In genomic region chr13:99971576-99972189, GRCh38 we compare ENCODE assay signal across 1 cellular context.
TF ChIP-seq lines count a peak whose summit lies in the region.

ZIC5 (minus strand) TSS chr13:99971767; CDS start chr13:99971603, 164 bp downstream.

TF ChIP-seq in IMR-90, 13 proteins besides CTCF, POLR2A, EP300 and RAD21:
- TF ChIP-seq CEBPB (IDR thresholded peaks at IDR 0.05; ENCODE audit: low read depth, low read length) = no peak
- no peak for TF ChIP-seq RCOR1 (IDR thresholded peaks at IDR 0.05; ENCODE audit: insufficient replicate concordance, low read length)
- no peak for TF ChIP-seq SMC3 (IDR thresholded peaks at IDR 0.05; ENCODE audit: low read depth, low read length)
- no peak for TF ChIP-seq ELK1 (IDR thresholded peaks at IDR 0.05; ENCODE audit: borderline replicate concordance, low read depth, low read length)
- TF ChIP-seq USF2 (IDR thresholded peaks at IDR 0.05; ENCODE audit: low read depth, low read length) = no peak
- TF ChIP-seq CHD1 (IDR thresholded peaks at IDR 0.05; ENCODE audit: low read depth, low read length) = no peak
- no peak for TF ChIP-seq MAFK (IDR thresholded peaks at IDR 0.05; ENCODE audit: low read depth, low read length)
- no peak for TF ChIP-seq BHLHE40 (IDR thresholded peaks at IDR 0.05; ENCODE audit: low read depth, low read length)
- no peak for TF ChIP-seq MXI1 (IDR thresholded peaks at IDR 0.05; ENCODE audit: borderline replicate concordance, low read depth, low read length)
- no peak for TF ChIP-seq FOS (IDR thresholded peaks at IDR 0.05; ENCODE audit: low read depth, low read length)
- TF ChIP-seq NFE2L2 (IDR thresholded peaks at IDR 0.05; ENCODE audit: low read depth, low read length) = no peak
- TF ChIP-seq RFX5 (IDR thresholded peaks at IDR 0.05; ENCODE audit: low read depth, low read length) = no peak
- no peak for TF ChIP-seq MAZ (IDR thresholded peaks at IDR 0.05; ENCODE audit: borderline replicate concordance, low read depth, low read length)
